ENCODE assay signal across 8 cellular contexts in genomic region chr10:132335189-132336063, GRCh38. TPM values are rescaled to one million over a fixed set of nuclear protein-coding genes. Genes with fewer than 3 reads are reported as not detected.
DNase-seq lines count a peak whose midpoint lies in the region; ATAC-seq lines count a peak whose summit lies in the region.

No MANE protein-coding gene starts in this region.

- no peaks in the 10 kb centered on the region for H3K9me3 ChIP-seq in ES-I3 (ENCODE audit: control insufficient read depth, insufficient read depth, low read length)

- DNase-seq in NOMO-1 treated with dmso at 0.1 percent for 144 hours (lab: John Stamatoyannopoulos, UW; ENCODE audit: unreplicated experiment) (peak; percentile 99), medulla oblongata (ENCODE audit: extremely low spot score) (peak; percentile 80), hepatic stellate cell (ENCODE audit: low spot score) (no peak), NCI-H2107 (lab: John Stamatoyannopoulos, UW) (no peak)
- DNase-seq in activated naive CD4-positive, alpha-beta T cell treated with anti-CD3 and anti-CD28 coated beads, Interleukin-2, amount 50 U/mL, for 72 hours (ENCODE audit: low spot score in 2 of 2), result no peak
- no peak for DNase-seq in activated CD4-positive, CD25-positive, alpha-beta regulatory T cell treated with anti-CD3 and anti-CD28 coated beads, Interleukin-2, amount 50 U/mL, for 72 hours

- H3K4me1 ChIP-seq in ES-I3 (ENCODE audit: insufficient read depth, low read length), result no peaks in the 10 kb centered on the region; the same call in 1 of the 2 replicates

- H3K27ac Mint-ChIP-seq in activated naive CD4-positive, alpha-beta T cell treated with anti-CD3 and anti-CD28 coated beads, Interleukin-2, amount 50 U/mL, for 72 hours, result peak overlapping the region in 1 of 2 donors; percentile 9

- ATAC-seq in GM21825 (IDR thresholded peaks at IDR 0.05; ENCODE audit: unreplicated experiment), result peak; percentile 42
- ATAC-seq in activated naive CD4-positive, alpha-beta T cell treated with anti-CD3 and anti-CD28 coated beads, Interleukin-2, amount 50 U/mL, for 72 hours, result no peak

- no peaks in the 10 kb centered on the region for H3K36me3 ChIP-seq in ES-I3 (ENCODE audit: insufficient read depth, low read length)

- peaks cover 11 to 15% of the 10 kb centered on the region in 2 donors for H3K36me3 Mint-ChIP-seq in activated naive CD4-positive, alpha-beta T cell treated with anti-CD3 and anti-CD28 coated beads, Interleukin-2, amount 50 U/mL, for 72 hours

- H3K9ac ChIP-seq in ES-I3 (ENCODE audit: low read depth, low read length), result peak overlapping the region; percentile 37; the same call in 1 of the 2 replicates

- no peaks in the 10 kb centered on the region for H3K9me3 Mint-ChIP-seq in activated naive CD4-positive, alpha-beta T cell treated with anti-CD3 and anti-CD28 coated beads, Interleukin-2, amount 50 U/mL, for 72 hours

RNA-seq across cellular contexts. Expression of gene LRRC27, which starts 3.4 kb away (rescaled TPM):
- 1 to 10 TPM; 4.1 to 7.2 TPM for total RNA-seq in activated naive CD4-positive, alpha-beta T cell treated with anti-CD3 and anti-CD28 coated beads, Interleukin-2, amount 50 U/mL, for 72 hours

RNA-seq across cellular contexts. Expression of gene STK32C, which starts 27.7 kb away (rescaled TPM):
- 10 to 100 TPM; 14.5 to 25.5 TPM for total RNA-seq in activated naive CD4-positive, alpha-beta T cell treated with anti-CD3 and anti-CD28 coated beads, Interleukin-2, amount 50 U/mL, for 72 hours

Comparison
In these comparisons a context has a peak if more than half of its experiments do, and no peak if none do; other contexts are left out.
1. DNase-seq: peak in NOMO-1 treated with dmso at 0.1 percent for 144 hours (single experiment) and medulla oblongata (single experiment); none in hepatic stellate cell (single experiment), activated naive CD4-positive, alpha-beta T cell treated with anti-CD3 and anti-CD28 coated beads, Interleukin-2, amount 50 U/mL, for 72 hours (0 of 2), activated CD4-positive, CD25-positive, alpha-beta regulatory T cell treated with anti-CD3 and anti-CD28 coated beads, Interleukin-2, amount 50 U/mL, for 72 hours (single experiment) and NCI-H2107 (single experiment).